ENCODE assay signal across 8 cellular contexts in the genomic region with DNA sequence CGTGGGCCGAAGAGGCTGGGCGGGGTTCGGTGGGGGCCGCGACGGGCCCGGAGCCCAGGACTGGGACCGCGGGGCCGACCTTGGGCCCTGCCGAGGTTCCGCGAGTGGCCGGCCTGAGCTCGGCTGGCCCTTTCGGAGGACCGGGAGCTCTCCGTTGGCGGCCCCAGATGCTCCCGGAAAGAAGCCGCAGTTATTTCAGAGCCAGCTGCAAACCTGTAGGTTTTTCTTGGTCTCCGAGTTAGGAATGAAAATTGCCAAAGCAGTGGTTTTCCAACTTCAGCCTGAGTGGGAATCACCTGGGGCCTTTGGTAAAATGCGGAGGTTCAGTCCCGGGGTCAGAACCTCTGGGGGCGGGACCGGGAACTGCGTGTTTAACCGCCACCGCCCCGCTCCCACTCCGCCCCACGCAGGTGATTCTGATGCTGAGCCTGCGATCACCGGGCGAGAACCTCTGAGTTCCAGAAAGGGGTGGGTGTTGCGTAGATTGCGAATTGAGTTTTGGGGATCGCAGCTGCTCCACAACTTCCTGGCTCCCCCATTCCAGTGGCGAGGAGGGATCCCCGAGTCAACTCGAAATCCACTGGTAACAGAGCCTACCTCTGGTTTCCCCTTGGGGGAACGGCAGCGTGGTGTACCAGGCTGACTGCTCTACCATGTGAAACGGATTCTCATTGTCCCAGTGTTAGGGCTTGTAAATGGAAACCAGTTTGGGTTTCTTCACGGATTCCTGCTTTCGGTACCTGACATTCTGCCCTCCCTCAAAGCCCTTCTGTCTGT.
DNase-seq lines count a peak whose midpoint lies in the region; ATAC-seq and TF ChIP-seq lines count a peak whose summit lies in the region.
"Not testable (repeated sequence)": the region's sequence is repeated elsewhere in the genome, so short reads cannot be mapped to it uniquely, and the experiment has no call there.

No MANE protein-coding gene starts in this region.

- H3K9me3 ChIP-seq in iPS-15b (ENCODE audit: control insufficient read depth, insufficient read depth, low read length); parathyroid adenoma (ENCODE audit: control insufficient read depth, low read length): not testable (repeated sequence)

- ATAC-seq in HG02763 (IDR thresholded peaks at IDR 0.05; ENCODE audit: unreplicated experiment) = peak; percentile 11

- not testable (repeated sequence) for H3K36me3 ChIP-seq in iPS-15b (ENCODE audit: control insufficient read depth, insufficient read depth, low read length); parathyroid adenoma (ENCODE audit: control insufficient read depth, insufficient read depth, low read length)

- peak overlapping the region; percentile 97 for H3K9ac ChIP-seq in iPS-15b (ENCODE audit: low read depth, low read length)
- H3K9ac ChIP-seq in parathyroid adenoma = peak overlapping the region; percentile 92

- peak overlapping the region; percentile 98 for H2AFZ ChIP-seq in parathyroid adenoma

- H3K4me3 ChIP-seq in cardiac fibroblast (replicated peaks in 1 of 2; ENCODE audit: low read depth in 2 of 2, low read length in 2 of 2) (peak overlapping the region; percentile 74 to 83), iPS-15b (ENCODE audit: low read depth, low read length) (peak overlapping the region; percentile 95), parathyroid adenoma (ENCODE audit: low read depth, low read length) (peak overlapping the region; percentile 83)

- DNase-seq in DMS 273 (lab: John Stamatoyannopoulos, UW; ENCODE audit: unreplicated experiment) (peak; percentile 56), NCI-H69 (lab: John Stamatoyannopoulos, UW) (peak; percentile 74), cardiac fibroblast (ENCODE audit: low read depth in 2 of 2) (peak in 1 of 2 donors; percentile 25)
- DNase-seq in activated CD4-positive, alpha-beta T cell treated with anti-CD3 and anti-CD28 coated beads, Interleukin-2, amount 50 U/mL, for 48 hours = peak; percentile 65 to 73
- peak; percentile 55 to 71 (median 60) for DNase-seq in stimulated activated naive CD4-positive, alpha-beta T cell (lab: John Stamatoyannopoulos, UW)

- not testable (repeated sequence) for H3K27me3 ChIP-seq in iPS-15b (ENCODE audit: control insufficient read depth, insufficient read depth, low read length); parathyroid adenoma (ENCODE audit: control insufficient read depth, insufficient read depth, low read length)

- not testable (repeated sequence) for TF ChIP-seq CTCF in cardiac fibroblast (IDR thresholded peaks at IDR 0.05; ENCODE audit: low read depth, low read length); parathyroid adenoma (IDR thresholded peaks at IDR 0.05)

- H3K4me1 ChIP-seq in iPS-15b (ENCODE audit: control insufficient read depth, insufficient read depth, low read length); parathyroid adenoma: not testable (repeated sequence)

- peaks cover 39% of the 10 kb centered on the region for H3K79me2 ChIP-seq in parathyroid adenoma

- H3K27ac ChIP-seq in parathyroid adenoma = peak overlapping the region; percentile 80

- peak overlapping the region; percentile 75 for H3K4me2 ChIP-seq in parathyroid adenoma (ENCODE audit: low read length)
